8 cellular contexts compared by ENCODE assay signal in genomic region chr6:152301021-152301805, GRCh38.
A peak's percentile ranks its signal among the peaks of the same experiment; 100 is the strongest.
DNase-seq lines count a peak whose midpoint lies in the region; ATAC-seq and TF ChIP-seq lines count a peak whose summit lies in the region.

No MANE protein-coding gene starts in this region.

- H3K27ac Mint-ChIP-seq in naive B cell = peak overlapping the region; percentile 94 to 99 (median 98)

- H3K4me3 Mint-ChIP-seq in naive B cell = peak overlapping the region; percentile 96 to 100 (median 100)

- no peaks in the 10 kb centered on the region for H3K36me3 ChIP-seq in KOPT-K1 (ENCODE audit: insufficient read depth, low read length)

- peaks cover 0 to 3% of the 10 kb centered on the region in 2 donors for H3K36me3 Mint-ChIP-seq in naive B cell

- DNase-seq in dorsolateral prefrontal cortex (no peak), naive B cell (no peak), DMS 273 treated with DMSO at 0.1 percent for 48 hours (lab: John Stamatoyannopoulos, UW) (no peak), glomerular visceral epithelial cell (ENCODE audit: extremely low spot score) (no peak), GM19240 (ENCODE audit: insufficient read length, low spot score) (no peak)

- H3K27me3 Mint-ChIP-seq in naive B cell = no peaks in the 10 kb centered on the region

- H3K9me3 ChIP-seq in KOPT-K1 (ENCODE audit: insufficient read depth, low read length, poor library complexity, severe bottlenecking) = no peaks in the 10 kb centered on the region

- peak overlapping the region; percentile 84 for H3K27ac ChIP-seq in KOPT-K1 (ENCODE audit: low read depth, low read length, poor library complexity, severe bottlenecking)
- H3K27ac ChIP-seq in dorsolateral prefrontal cortex = peak overlapping the region; percentile 69 to 98 (median 93)

- peaks cover 24 to 34% (median 26%) of the 10 kb centered on the region in 3 donors for H3K4me1 Mint-ChIP-seq in naive B cell

- no peaks in the 10 kb centered on the region for H3K27me3 ChIP-seq in dorsolateral prefrontal cortex

- intact Hi-C loops in dorsolateral prefrontal cortex (cut with DNase I) = loop anchor here in 1 of 2 donors (5.0 kb wide), 1 partner anchor 36 kb away; no protein-coding TSS in a partner anchor

- ATAC-seq in GM21723 (IDR thresholded peaks at IDR 0.05; ENCODE audit: unreplicated experiment) (peak; percentile 31), naive B cell (ENCODE audit: low read depth in 2 of 2) (peak; percentile 5 to 8)

- H3K4me3 ChIP-seq in GM08714 (ENCODE audit: low read length) (peak overlapping the region; percentile 75), dorsolateral prefrontal cortex (peak overlapping the region; percentile 57 to 90 (median 76))

- no peak for TF ChIP-seq CTCF in dorsolateral prefrontal cortex (IDR thresholded peaks at IDR 0.05 in 54 of 56, conservative IDR thresholded peaks at IDR 0.05 in 2 of 56; ENCODE audit: low read depth in 1 of 56, partially characterized antibody in 56 of 56)

- H3K9me3 Mint-ChIP-seq in naive B cell = no peaks in the 10 kb centered on the region
